In the genomic region with DNA sequence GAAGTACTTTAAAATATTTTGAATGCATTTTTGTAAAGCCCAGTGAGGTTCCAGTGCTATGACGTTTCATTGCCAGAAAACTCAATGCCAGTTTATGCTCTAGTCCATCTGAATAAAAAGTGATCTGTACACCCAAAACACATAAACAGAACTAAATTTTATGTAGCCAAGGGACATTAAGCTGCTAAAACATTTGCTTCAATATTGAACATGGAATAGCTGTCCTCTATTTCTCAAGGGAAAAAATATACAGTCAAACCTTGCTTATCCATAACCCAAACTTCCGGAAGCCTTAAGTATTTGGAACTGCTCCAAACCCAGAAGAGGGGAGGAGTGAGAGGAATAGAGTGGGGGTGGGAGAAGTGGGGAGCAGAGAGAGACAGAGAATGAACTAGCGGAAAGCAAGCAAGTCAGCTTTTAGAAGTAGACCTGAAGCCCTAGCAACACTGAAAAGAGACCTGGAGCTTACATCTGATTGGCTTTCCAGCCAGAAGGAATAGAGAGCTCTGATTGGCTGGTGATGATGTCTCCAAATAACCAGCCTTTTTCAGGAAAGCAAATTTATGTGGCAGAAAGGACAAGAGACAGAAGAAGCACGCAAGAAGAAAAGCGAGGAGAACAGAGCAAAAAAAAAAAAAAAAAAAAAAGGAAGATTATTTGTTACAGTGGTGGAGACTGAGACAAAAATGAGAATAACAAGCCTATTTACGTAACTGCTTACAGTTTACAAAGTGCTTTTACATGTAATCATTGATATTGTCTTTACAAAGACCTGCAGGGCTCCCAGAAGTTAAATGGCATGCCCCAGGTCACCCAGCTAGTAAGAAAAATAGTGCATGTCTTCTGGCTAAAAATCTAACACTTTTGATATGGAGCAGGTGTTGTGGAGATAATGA, we compare ENCODE assay signal across 1 cellular context.
TF ChIP-seq lines count a peak whose summit lies in the region.

No MANE protein-coding gene starts in this region.

TF ChIP-seq in HCT116, 20 proteins besides CTCF, POLR2A, EP300 and RAD21 (continued from another document):
- no peak for TF ChIP-seq SIN3A (IDR thresholded peaks at IDR 0.05; ENCODE audit: low read depth)
- no peak for TF ChIP-seq ZFX (IDR thresholded peaks at IDR 0.05)
- no peak for TF ChIP-seq ZNF274 (IDR thresholded peaks at IDR 0.05; ENCODE audit: low read depth, low read length)
